Comparison of ENCODE assay signal across 12 cellular contexts in the genomic region with DNA sequence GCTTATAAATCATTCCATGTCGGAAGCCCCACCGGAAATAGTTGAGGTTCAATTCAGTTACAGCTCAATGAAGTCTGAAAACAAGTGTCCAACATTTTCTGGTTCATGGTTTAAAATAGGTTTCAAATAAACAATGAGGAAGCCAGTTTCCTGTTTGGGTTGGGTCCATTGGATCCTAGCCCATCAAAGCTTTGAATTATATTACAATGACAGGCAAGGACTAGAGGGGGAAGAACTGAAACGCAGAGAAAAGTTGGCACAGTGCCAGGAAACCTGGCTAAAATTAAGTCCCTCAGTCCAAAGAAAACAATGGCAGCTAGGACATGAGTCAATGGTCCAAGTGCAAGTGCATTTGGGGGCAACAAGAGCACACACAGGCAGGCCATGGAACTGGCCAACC. TPM values are rescaled to one million over a fixed set of nuclear protein-coding genes. Genes with fewer than 3 reads are reported as not detected.
DNase-seq lines count a peak whose midpoint lies in the region; ATAC-seq and TF ChIP-seq lines count a peak whose summit lies in the region.
"Had no signal": no experiment of that assay in that cellular context is flagged by ENCODE, and none has a peak within 500 bp of the region (broad histone marks: within the 10 kb centered on the region; RNA-seq: fewer than 3 reads in every experiment).

No MANE protein-coding gene starts in this region.

- peaks cover 0 to 44% (median 9%) of the 10 kb centered on the region in 4 donors for H3K4me1 ChIP-seq in tibial artery

- H3K36me3 ChIP-seq in tibial artery = no peaks in the 10 kb centered on the region

- intact Hi-C loops in tibial artery (cut with DNase I; ENCODE audit: low total_unique reads) = no loop called here

- H3K4me1 Mint-ChIP-seq in natural killer cell treated with Interleukin-12 subunit alpha and Interleukin-12 subunit beta and Interleukin-15 and Interleukin-18, amount 100 ng/mL, for 72 hours (ENCODE audit: low read depth in 2 of 2) = peaks cover 5 to 11% of the 10 kb centered on the region in 2 donors
- H3K4me1 Mint-ChIP-seq: activated B cell treated with CpG ODN at 0.5 μM for 24 hours had no signal

- no peaks in the 10 kb centered on the region for H3K9me3 ChIP-seq in tibial artery

- peaks cover 6 to 8% of the 10 kb centered on the region in 2 donors for H3K27me3 Mint-ChIP-seq in natural killer cell treated with Interleukin-12 subunit alpha and Interleukin-12 subunit beta and Interleukin-15 and Interleukin-18, amount 100 ng/mL, for 72 hours

- TF ChIP-seq CTCF in astrocyte of the spinal cord (IDR thresholded peaks at IDR 0.05; ENCODE audit: low read depth, low read length) (no peak), tibial artery (IDR thresholded peaks at IDR 0.05) (no peak)

- H3K36me3 Mint-ChIP-seq in natural killer cell treated with Interleukin-12 subunit alpha and Interleukin-12 subunit beta and Interleukin-15 and Interleukin-18, amount 100 ng/mL, for 72 hours = no peaks in the 10 kb centered on the region

- no peak overlapping the region for H3K4me3 ChIP-seq in astrocyte of the spinal cord (ENCODE audit: low read depth, low read length)
- H3K4me3 ChIP-seq in tibial artery = no peak overlapping the region

- H3K27me3 ChIP-seq in tibial artery = no peaks in the 10 kb centered on the region

- in situ Hi-C loops in astrocyte of the spinal cord (cut with HindIII; ENCODE audit: low sequenced_read_pairs) = no loop called here

- H3K4me3 Mint-ChIP-seq in natural killer cell treated with Interleukin-12 subunit alpha and Interleukin-12 subunit beta and Interleukin-15 and Interleukin-18, amount 100 ng/mL, for 72 hours = no peak overlapping the region
- H3K4me3 Mint-ChIP-seq: activated B cell treated with CpG ODN at 0.5 μM for 24 hours; central memory CD8-positive, alpha-beta T cell had no signal

- no peak for ATAC-seq in GM18498 (IDR thresholded peaks at IDR 0.05; ENCODE audit: unreplicated experiment)
- ATAC-seq in natural killer cell treated with Interleukin-12 subunit alpha and Interleukin-12 subunit beta and Interleukin-15 and Interleukin-18, amount 100 ng/mL, for 72 hours = no peak

- DNase-seq in NCI-H1417 (lab: John Stamatoyannopoulos, UW) (peak in 2 of 3 experiments; percentile 14 to 55), NCI-H1417 treated with DMSO at 0.1 percent for 48 hours (lab: John Stamatoyannopoulos, UW) (no peak), astrocyte of the spinal cord (ENCODE audit: low read depth, low spot score) (peak; percentile 87), hepatic stellate cell (ENCODE audit: low spot score) (peak; percentile 35), tibial artery (peak; percentile 74 to 86), HK-2 (ENCODE audit: unreplicated experiment) (no peak)
- no peak for DNase-seq in natural killer cell treated with Interleukin-12 subunit alpha and Interleukin-12 subunit beta and Interleukin-15 and Interleukin-18, amount 100 ng/mL, for 72 hours (ENCODE audit: low spot score)
- DNase-seq: ACHN, activated B cell treated with CpG ODN at 0.5 μM for 24 hours, NCI-H187 treated with DMSO at 0.1 percent for 48 hours had no signal

- no peaks in the 10 kb centered on the region for H3K9me3 Mint-ChIP-seq in natural killer cell treated with Interleukin-12 subunit alpha and Interleukin-12 subunit beta and Interleukin-15 and Interleukin-18, amount 100 ng/mL, for 72 hours
- H3K9me3 Mint-ChIP-seq: activated B cell treated with CpG ODN at 0.5 μM for 24 hours; central memory CD8-positive, alpha-beta T cell had no signal

- no peak overlapping the region for H3K27ac Mint-ChIP-seq in natural killer cell treated with Interleukin-12 subunit alpha and Interleukin-12 subunit beta and Interleukin-15 and Interleukin-18, amount 100 ng/mL, for 72 hours
- H3K27ac Mint-ChIP-seq: activated B cell treated with CpG ODN at 0.5 μM for 24 hours had no signal

- H3K27ac ChIP-seq in tibial artery = peak overlapping the region in 1 of 2 donors; percentile 45

RNA-seq across cellular contexts. Expression of a gene that starts 32.0 kb away (rescaled TPM):
- total RNA-seq in natural killer cell treated with Interleukin-12 subunit alpha and Interleukin-12 subunit beta and Interleukin-15 and Interleukin-18, amount 100 ng/mL, for 72 hours = 1 to 10 TPM; 1.6 to 2.3 TPM

Comparison
In these comparisons a context has a peak if more than half of its experiments do, and no peak if none do; other contexts are left out.
1. DNase-seq: peak in NCI-H1417 (2 of 3), astrocyte of the spinal cord (single experiment), hepatic stellate cell (single experiment) and tibial artery (2 of 2); none in NCI-H1417 treated with DMSO at 0.1 percent for 48 hours (single experiment), natural killer cell treated with Interleukin-12 subunit alpha and Interleukin-12 subunit beta and Interleukin-15 and Interleukin-18, amount 100 ng/mL, for 72 hours (single experiment) and HK-2 (single experiment).